8 cellular contexts compared by ENCODE assay signal in the genomic region with DNA sequence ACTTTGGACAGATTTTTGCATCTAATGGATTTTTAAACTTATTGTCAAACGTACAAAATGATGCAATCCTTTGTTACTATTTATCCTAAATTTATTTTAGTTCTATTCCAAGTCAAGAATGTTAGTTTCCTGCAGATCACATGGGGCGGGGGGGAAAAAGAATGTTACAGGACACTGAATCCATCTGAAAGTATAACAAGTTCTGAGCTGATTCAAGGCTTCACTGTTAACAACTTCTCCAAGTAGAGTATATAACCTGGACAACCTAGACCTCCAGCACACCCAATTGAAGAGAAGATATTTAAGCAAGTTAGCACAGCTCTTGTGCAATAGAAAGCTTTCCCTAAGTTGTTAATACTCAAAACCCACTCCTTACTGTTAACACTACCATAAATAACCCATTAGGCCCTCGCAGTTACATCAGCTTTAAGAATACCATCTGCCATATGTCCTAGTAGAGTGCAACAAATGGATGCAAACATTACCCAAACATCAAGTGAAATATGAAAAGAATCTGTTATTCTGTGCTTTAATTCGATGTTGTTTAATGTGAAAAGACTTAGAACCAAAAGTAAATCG. TPM values are rescaled to one million over a fixed set of nuclear protein-coding genes. Genes with fewer than 3 reads are reported as not detected.
A peak's percentile ranks its signal among the peaks of the same experiment; 100 is the strongest.
DNase-seq lines count a peak whose midpoint lies in the region; ATAC-seq and TF ChIP-seq lines count a peak whose summit lies in the region.

No MANE protein-coding gene starts in this region.

- H3K9me3 ChIP-seq in SK-N-MC (ENCODE audit: low read depth, low read length) (no peaks in the 10 kb centered on the region), neuronal stem cell (replicated peaks in 1 of 2; ENCODE audit: control insufficient read depth in 2 of 2, insufficient read depth in 1 of 2, low read depth in 1 of 2, low read length in 2 of 2) (peaks cover 0 to 18% of the 10 kb centered on the region in 2 donors)

- H3K4me3 ChIP-seq in ACC112 (ENCODE audit: low read depth, low read length) (peak overlapping the region; percentile 98), SK-N-MC (peak overlapping the region; percentile 80), epithelial cell of proximal tubule (ENCODE audit: low read depth, low read length) (peak overlapping the region; percentile 74), neuronal stem cell (ENCODE audit: low read length in 2 of 2) (peak overlapping the region; percentile 82 to 99)

- H3K27me3 ChIP-seq in ACC112 (ENCODE audit: insufficient read depth, low read length) (no peaks in the 10 kb centered on the region), neuronal stem cell (ENCODE audit: control insufficient read depth in 3 of 3, insufficient read depth in 3 of 3, low read depth in 1 of 3, low read length in 3 of 3) (no peaks in the 10 kb centered on the region)

- H3K79me1 ChIP-seq in neuronal stem cell (ENCODE audit: low read depth, low read length), result peaks cover 3% of the 10 kb centered on the region

- no peak overlapping the region for H4K8ac ChIP-seq in neuronal stem cell (ENCODE audit: low read depth, low read length)

- no peak overlapping the region for H4K91ac ChIP-seq in neuronal stem cell (ENCODE audit: low read depth, low read length, poor library complexity)

- H2AFZ ChIP-seq in ACC112 (ENCODE audit: low read length, unreplicated experiment) (peak overlapping the region; percentile 74), neuronal stem cell (ENCODE audit: low read length) (peak overlapping the region; percentile 94)

- no peak overlapping the region for H2BK12ac ChIP-seq in neuronal stem cell (ENCODE audit: low read length)

- ATAC-seq in GM18909 (IDR thresholded peaks at IDR 0.05; ENCODE audit: poor library complexity, unreplicated experiment) (no peak), GM19397 (IDR thresholded peaks at IDR 0.05; ENCODE audit: unreplicated experiment) (no peak)

- H3K18ac ChIP-seq in neuronal stem cell (ENCODE audit: low read length), result no peak overlapping the region

- no peak overlapping the region for H2BK15ac ChIP-seq in neuronal stem cell (ENCODE audit: low read length)

- TF ChIP-seq CTCF in epithelial cell of proximal tubule (conservative IDR thresholded peaks at IDR 0.05; ENCODE audit: low read depth, low read length), result no peak

- H3K9ac ChIP-seq in SK-N-MC (ENCODE audit: insufficient read length) (peak overlapping the region; percentile 87), neuronal stem cell (ENCODE audit: low read depth, low read length, poor library complexity) (no peak overlapping the region)

- no peak overlapping the region for H2BK120ac ChIP-seq in neuronal stem cell (ENCODE audit: low read depth, low read length)

- peak overlapping the region; percentile 48 for H3K4me2 ChIP-seq in neuronal stem cell (ENCODE audit: insufficient read depth, low read length, poor library complexity, severe bottlenecking)

- H3K27ac ChIP-seq in ACC112 (ENCODE audit: low read depth, low read length), result peak overlapping the region; percentile 89
- H3K27ac ChIP-seq in SK-N-MC, result peak overlapping the region; percentile 96
- H3K27ac ChIP-seq in neuronal stem cell (replicated peaks; ENCODE audit: low read length), result no peak overlapping the region

- no peaks in the 10 kb centered on the region for H3K36me3 ChIP-seq in ACC112 (ENCODE audit: insufficient read depth, low read length)
- H3K36me3 ChIP-seq in SK-N-MC (ENCODE audit: insufficient read depth, low read length), result peaks cover 15% of the 10 kb centered on the region
- H3K36me3 ChIP-seq in neuronal stem cell (replicated peaks in 1 of 2; ENCODE audit: control insufficient read depth in 2 of 2, insufficient read depth in 2 of 2, low read length in 2 of 2), result peaks cover 2 to 24% of the 10 kb centered on the region in 2 donors

- H3K79me2 ChIP-seq in ACC112 (ENCODE audit: control insufficient read depth, insufficient read depth, low read length, unreplicated experiment), result peaks cover 51% of the 10 kb centered on the region

- no peak overlapping the region for H3K4ac ChIP-seq in neuronal stem cell (ENCODE audit: low read length)

- WGBS in neuronal stem cell (ENCODE audit: extremely low coverage in 2 of 2, insufficient read length in 2 of 2, insufficient replicate concordance in 1 of 2), 2 donors, result no CpG with 5 or more reads among the region's 5 CpGs

- no peak overlapping the region for H3K14ac ChIP-seq in neuronal stem cell (ENCODE audit: low read length)

- H3K4me1 ChIP-seq in ACC112 (ENCODE audit: control insufficient read depth, insufficient read depth, low read length, unreplicated experiment), result peaks cover 22% of the 10 kb centered on the region
- H3K4me1 ChIP-seq in neuronal stem cell (ENCODE audit: control insufficient read depth in 2 of 2, insufficient read depth in 1 of 2, low read depth in 1 of 2, low read length in 2 of 2), result peaks cover 0 to 2% of the 10 kb centered on the region in 2 donors

- DNase-seq in H4 (ENCODE audit: low spot score) (peak; percentile 3), SK-N-MC (ENCODE audit: low read depth, low spot score) (no peak), epithelial cell of proximal tubule (ENCODE audit: low read depth) (peak; percentile 45), neuronal stem cell (ENCODE audit: low spot score) (no peak)
- DNase-seq in stimulated activated CD4-positive, alpha-beta T cell treated with anti-CD3 and anti-CD28 coated beads, Interleukin-4, amount 100 ng/mL, for 4 hours, result no peak

- no peak overlapping the region for H2AK5ac ChIP-seq in neuronal stem cell (ENCODE audit: low read depth, low read length)

- H3K23ac ChIP-seq in neuronal stem cell (ENCODE audit: low read depth, low read length, poor library complexity), result no peak overlapping the region

- H2BK5ac ChIP-seq in neuronal stem cell (ENCODE audit: low read length), result no peak overlapping the region

RNA-seq across cellular contexts. Expression of gene SEC63, which starts 1.3 kb away (rescaled TPM):
- 6.6 and 15.4 TPM in 2 replicates for total RNA-seq in H4 (2014; rRNA removed; shearing (Covaris generic))
- total RNA-seq in epithelial cell of proximal tubule, result 5.4 and 5.6 TPM in 2 replicates
- 42.3 TPM for polyA plus RNA-seq in neuronal stem cell (2013, experiment 1 of 2)
- 45.5 TPM for polyA plus RNA-seq in neuronal stem cell (2013, experiment 2 of 2)

Comparison
In these comparisons a context has a peak if more than half of its experiments do, and no peak if none do; other contexts are left out.
1. DNase-seq: peak in H4 (single experiment) and epithelial cell of proximal tubule (single experiment); none in SK-N-MC (single experiment), neuronal stem cell (single experiment) and stimulated activated CD4-positive, alpha-beta T cell treated with anti-CD3 and anti-CD28 coated beads, Interleukin-4, amount 100 ng/mL, for 4 hours (0 of 2).
2. Peak in every context shown above with its lines, with median percentiles within 50 percentile points of each other: H3K4me3 ChIP-seq.